ENCODE assay signal across 7 cellular contexts in the genomic region with DNA sequence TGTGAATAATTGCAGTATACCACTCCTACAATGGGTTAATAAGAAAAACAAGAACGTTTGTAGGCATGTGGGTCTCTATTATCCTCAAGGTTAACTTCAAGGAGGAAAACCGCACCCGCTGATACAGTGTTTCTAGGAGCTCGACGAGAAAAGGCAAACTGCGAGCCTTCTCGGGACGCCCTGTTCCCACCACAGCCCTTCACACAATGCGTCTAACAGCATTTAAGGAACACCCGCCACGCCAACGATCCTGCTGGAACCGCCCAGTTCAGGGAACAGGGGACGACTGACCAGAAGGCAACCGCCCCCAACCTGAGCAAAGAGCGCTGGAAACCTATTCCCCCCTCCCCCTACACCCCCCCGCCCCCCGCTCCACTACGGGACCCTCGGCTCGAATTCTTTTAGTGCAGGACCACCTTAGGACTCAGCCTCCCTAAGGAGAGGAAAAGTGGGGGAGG. TPM values are rescaled to one million over a fixed set of nuclear protein-coding genes. Genes with fewer than 3 reads are reported as not detected.
DNase-seq lines count a peak whose midpoint lies in the region; ATAC-seq and TF ChIP-seq lines count a peak whose summit lies in the region.

No MANE protein-coding gene starts in this region.

- DNase-seq in NCI-H146 (lab: John Stamatoyannopoulos, UW) (peak; percentile 72), left ventricle myocardium inferior (peak; percentile 82), posterior vena cava (ENCODE audit: low spot score) (peak; percentile 95)
- DNase-seq in activated naive CD8-positive, alpha-beta T cell treated with anti-CD3 and anti-CD28 coated beads, Interleukin-2, amount 10 ng/mL, durations not matched to agents 7 days and 5 days = peak; percentile 60

- peaks cover 8% of the 10 kb centered on the region for H3K9me3 Mint-ChIP-seq in activated naive CD8-positive, alpha-beta T cell treated with anti-CD3 and anti-CD28 coated beads, Interleukin-2, amount 10 ng/mL, durations not matched to agents 7 days and 5 days

- H3K9me3 ChIP-seq in ES-I3 (ENCODE audit: control insufficient read depth, insufficient read depth, low read length) (no peaks in the 10 kb centered on the region), left ventricle myocardium inferior (replicated peaks) (no peaks in the 10 kb centered on the region)

- intact Hi-C loops in left ventricle myocardium inferior (cut with micrococcal nuclease) = no loop called here
- intact Hi-C loops in posterior vena cava (cut with DNase I) = no loop called here

- H3K27ac ChIP-seq in left ventricle myocardium inferior (replicated peaks) = peak overlapping the region; percentile 97

- H3K9ac ChIP-seq in ES-I3 (ENCODE audit: low read depth, low read length) = peak overlapping the region; percentile 88

- peaks cover 45% of the 10 kb centered on the region for H3K36me3 Mint-ChIP-seq in activated naive CD8-positive, alpha-beta T cell treated with anti-CD3 and anti-CD28 coated beads, Interleukin-2, amount 10 ng/mL, durations not matched to agents 7 days and 5 days

- H3K27me3 Mint-ChIP-seq in activated naive CD8-positive, alpha-beta T cell treated with anti-CD3 and anti-CD28 coated beads, Interleukin-2, amount 10 ng/mL, durations not matched to agents 7 days and 5 days = no peaks in the 10 kb centered on the region

- POLR2A ChIA-PET in activated naive CD8-positive, alpha-beta T cell treated with anti-CD3 and anti-CD28 coated beads, Interleukin-2, amount 10 ng/mL, durations not matched to agents 7 days and 5 days (lab: Charles Lee) = interaction anchor here (0.8 to 12.3 kb wide), 14 partner anchors 10 to 163 kb away, joined by 3 to 404 read pairs (median 8); a partner anchor contains a TSS

- H3K36me3 ChIP-seq in ES-I3 (ENCODE audit: insufficient read depth, low read length) (no peaks in the 10 kb centered on the region; the same call in none of the 2 replicates), left ventricle myocardium inferior (no peaks in the 10 kb centered on the region)

- H3K4me1 ChIP-seq in ES-I3 (ENCODE audit: insufficient read depth, low read length) (peaks cover 10% of the 10 kb centered on the region), left ventricle myocardium inferior (peaks cover 29% of the 10 kb centered on the region)

- TF ChIP-seq CTCF in left ventricle myocardium inferior (IDR thresholded peaks at IDR 0.05; ENCODE audit: borderline replicate concordance) = no peak

- ATAC-seq in activated naive CD8-positive, alpha-beta T cell treated with anti-CD3 and anti-CD28 coated beads, Interleukin-2, amount 10 ng/mL, durations not matched to agents 7 days and 5 days (ENCODE audit: low read depth) = no peak
- ATAC-seq in HG02973 (IDR thresholded peaks at IDR 0.05; ENCODE audit: unreplicated experiment) = no peak
- ATAC-seq in HG02759 (IDR thresholded peaks at IDR 0.05; ENCODE audit: unreplicated experiment) = no peak

- peak overlapping the region; percentile 98 for H3K4me3 Mint-ChIP-seq in activated naive CD8-positive, alpha-beta T cell treated with anti-CD3 and anti-CD28 coated beads, Interleukin-2, amount 10 ng/mL, durations not matched to agents 7 days and 5 days

- H3K27ac Mint-ChIP-seq in activated naive CD8-positive, alpha-beta T cell treated with anti-CD3 and anti-CD28 coated beads, Interleukin-2, amount 10 ng/mL, durations not matched to agents 7 days and 5 days = peak overlapping the region; percentile 91

- peaks cover 66% of the 10 kb centered on the region for H3K4me1 Mint-ChIP-seq in activated naive CD8-positive, alpha-beta T cell treated with anti-CD3 and anti-CD28 coated beads, Interleukin-2, amount 10 ng/mL, durations not matched to agents 7 days and 5 days

- H3K4me3 ChIP-seq in left ventricle myocardium inferior = peak overlapping the region; percentile 78

- H3K27me3 ChIP-seq in left ventricle myocardium inferior (ENCODE audit: low read depth) = no peaks in the 10 kb centered on the region

RNA-seq across cellular contexts. Expression of a gene that starts 0.7 kb away (rescaled TPM):
- total RNA-seq in activated naive CD8-positive, alpha-beta T cell treated with anti-CD3 and anti-CD28 coated beads, Interleukin-2, amount 10 ng/mL, durations not matched to agents 7 days and 5 days = 1,000 to 10,000 TPM; 4,217 to 4,653 TPM
- 400 TPM for total RNA-seq in left ventricle myocardium inferior
- 1,000 to 10,000 TPM; 1,249 to 1,274 TPM for total RNA-seq in posterior vena cava

RNA-seq across cellular contexts. Expression of a gene that starts 23.9 kb away (rescaled TPM):
- total RNA-seq in activated naive CD8-positive, alpha-beta T cell treated with anti-CD3 and anti-CD28 coated beads, Interleukin-2, amount 10 ng/mL, durations not matched to agents 7 days and 5 days = 10 to 100 TPM; 81.1 to 85.5 TPM
- 0.49 TPM for total RNA-seq in left ventricle myocardium inferior
- 1 to 10 TPM; 1.0 to 2.6 TPM for total RNA-seq in posterior vena cava

Comparison
In these comparisons a context has a peak if more than half of its experiments do, and no peak if none do; other contexts are left out.
1. RNA of a gene that starts 23.9 kb away (total RNA-seq): 81.1 to 85.5 TPM in activated naive CD8-positive, alpha-beta T cell treated with anti-CD3 and anti-CD28 coated beads, Interleukin-2, amount 10 ng/mL, durations not matched to agents 7 days and 5 days; 1.0 to 2.6 TPM in posterior vena cava and 0.49 TPM in left ventricle myocardium inferior (single experiment); every median in the first group is over 10 times any median in the second.
2. Peak in every context shown above with its lines, with median percentiles within 50 percentile points of each other: DNase-seq.